Comparison of ENCODE assay signal across 13 cellular contexts in genomic region chr10:8137272-8137680, GRCh38.
DNase-seq lines count a peak whose midpoint lies in the region; ATAC-seq, FAIRE-seq and TF ChIP-seq lines count a peak whose summit lies in the region.
"Had no signal": no experiment of that assay in that cellular context is flagged by ENCODE, and none has a peak within 500 bp of the region (broad histone marks: within the 10 kb centered on the region; RNA-seq: fewer than 3 reads in every experiment).

No MANE protein-coding gene starts in this region.

- DNase-seq in activated CD4-positive, alpha-beta T cell treated with anti-CD3 and anti-CD28 coated beads for 24 hours (ENCODE audit: low read depth in 2 of 2), result peak; percentile 15 to 17
- DNase-seq in activated CD4-positive, alpha-beta T cell treated with anti-CD3 and anti-CD28 coated beads for 1 hour, result no peak
- DNase-seq in activated T-helper 1 cell treated with anti-CD3 and anti-CD28 coated beads, Interleukin-12 subunit alpha, Interleukin-12 subunit beta, Interleukin-2, Interleukin-4 antibody, amounts not matched to agents 30 ng/mL and 10 ng/mL and 1 ng/mL, durations not matched to agents 14 hours and 24 hours and 36 hours (ENCODE audit: low spot score), result peak; percentile 57
- peak in 4 of 10 donors; percentile 1 to 43 (median 26) for DNase-seq in naive thymus-derived CD8-positive, alpha-beta T cell
- no peak for DNase-seq in DMS153 (lab: John Stamatoyannopoulos, UW)
- no peak for DNase-seq in heart left ventricle
- no peak for DNase-seq in GM19239 (ENCODE audit: insufficient read length, low spot score)
- DNase-seq: naive B cell, retina, tibial artery had no signal

- H3K36me3 Mint-ChIP-seq in activated T-helper 1 cell treated with anti-CD3 and anti-CD28 coated beads, Interleukin-12 subunit alpha, Interleukin-12 subunit beta, Interleukin-2, Interleukin-4 antibody, amounts not matched to agents 30 ng/mL and 10 ng/mL and 1 ng/mL, durations not matched to agents 14 hours and 24 hours and 36 hours (ENCODE audit: low read depth), result peaks cover 1% of the 10 kb centered on the region
- peaks cover 0 to 6% (median 0%) of the 10 kb centered on the region in 3 donors for H3K36me3 Mint-ChIP-seq in naive thymus-derived CD8-positive, alpha-beta T cell
- H3K36me3 Mint-ChIP-seq: naive B cell had no signal

- peaks cover 0 to 10% (median 0%) of the 10 kb centered on the region in 9 donors for H3K27me3 ChIP-seq in heart left ventricle

- POLR2A ChIA-PET in naive thymus-derived CD8-positive, alpha-beta T cell (lab: Charles Lee), result interaction anchor here (0.6 to 1.4 kb wide), 2 partner anchors 17 to 81 kb away, joined by 4 read pairs; no protein-coding TSS in a partner anchor

- 84 to 94% (median 91%) methylated on average over 6 of the region's 6 CpGs for WGBS in heart left ventricle, 4 donors

- H3K9me3 ChIP-seq in heart left ventricle, result no peaks in the 10 kb centered on the region
- H3K9me3 ChIP-seq: tibial artery had no signal

- no peak for TF ChIP-seq POLR2A in heart left ventricle (IDR thresholded peaks at IDR 0.05)

- peak overlapping the region; percentile 70 for H3K4me3 Mint-ChIP-seq in activated T-helper 1 cell treated with anti-CD3 and anti-CD28 coated beads, Interleukin-12 subunit alpha, Interleukin-12 subunit beta, Interleukin-2, Interleukin-4 antibody, amounts not matched to agents 30 ng/mL and 10 ng/mL and 1 ng/mL, durations not matched to agents 14 hours and 24 hours and 36 hours
- peak overlapping the region; percentile 75 to 94 (median 89) for H3K4me3 Mint-ChIP-seq in naive thymus-derived CD8-positive, alpha-beta T cell

- H3K4me1 Mint-ChIP-seq in activated T-helper 1 cell treated with anti-CD3 and anti-CD28 coated beads, Interleukin-12 subunit alpha, Interleukin-12 subunit beta, Interleukin-2, Interleukin-4 antibody, amounts not matched to agents 30 ng/mL and 10 ng/mL and 1 ng/mL, durations not matched to agents 14 hours and 24 hours and 36 hours (ENCODE audit: low read depth), result peaks cover 69% of the 10 kb centered on the region
- H3K4me1 Mint-ChIP-seq in naive thymus-derived CD8-positive, alpha-beta T cell, result peaks cover 13 to 40% (median 35%) of the 10 kb centered on the region in 4 donors

- intact Hi-C loops in activated T-helper 1 cell treated with anti-CD3 and anti-CD28 coated beads, Interleukin-12 subunit alpha, Interleukin-12 subunit beta, Interleukin-2, Interleukin-4 antibody, amounts not matched to agents 30 ng/mL and 10 ng/mL and 1 ng/mL, durations not matched to agents 14 hours and 24 hours and 36 hours (cut with micrococcal nuclease), result loop anchor here (1.0 to 10.0 kb wide), 9 partner anchors 46 to 1158 kb away; no protein-coding TSS in a partner anchor
- intact Hi-C loops in heart left ventricle (cut with DNase I), result no loop called here

- H3K27ac Mint-ChIP-seq in activated T-helper 1 cell treated with anti-CD3 and anti-CD28 coated beads, Interleukin-12 subunit alpha, Interleukin-12 subunit beta, Interleukin-2, Interleukin-4 antibody, amounts not matched to agents 30 ng/mL and 10 ng/mL and 1 ng/mL, durations not matched to agents 14 hours and 24 hours and 36 hours, result peak overlapping the region; percentile 83
- peak overlapping the region; percentile 82 to 95 (median 92) for H3K27ac Mint-ChIP-seq in naive thymus-derived CD8-positive, alpha-beta T cell

- ATAC-seq in naive thymus-derived CD8-positive, alpha-beta T cell, result peak; percentile 76 to 81
- ATAC-seq in heart left ventricle (no peak), HG02885 (IDR thresholded peaks at IDR 0.05; ENCODE audit: poor library complexity, unreplicated experiment) (no peak)

- no peaks in the 10 kb centered on the region for H3K36me3 ChIP-seq in heart left ventricle
- H3K36me3 ChIP-seq: tibial artery had no signal

- no peaks in the 10 kb centered on the region for H3K4me1 ChIP-seq in heart left ventricle
- H3K4me1 ChIP-seq: tibial artery had no signal

- H3K27me3 Mint-ChIP-seq in activated T-helper 1 cell treated with anti-CD3 and anti-CD28 coated beads, Interleukin-12 subunit alpha, Interleukin-12 subunit beta, Interleukin-2, Interleukin-4 antibody, amounts not matched to agents 30 ng/mL and 10 ng/mL and 1 ng/mL, durations not matched to agents 14 hours and 24 hours and 36 hours (ENCODE audit: insufficient read depth), result no peaks in the 10 kb centered on the region
- H3K27me3 Mint-ChIP-seq in naive thymus-derived CD8-positive, alpha-beta T cell, result peaks cover 0 to 17% (median 10%) of the 10 kb centered on the region in 5 donors

- TF ChIP-seq CTCF in heart left ventricle (IDR thresholded peaks at IDR 0.05), result no peak

- no peak for FAIRE-seq in GM19239 (lab: Jason Lieb, UNC)
- FAIRE-seq: A204.1 had no signal

- H3K4me3 ChIP-seq in heart left ventricle, result peak overlapping the region in 1 of 12 donors; percentile 25
- H3K4me3 ChIP-seq: tibial artery had no signal

- H3K27ac ChIP-seq in heart left ventricle, result peak overlapping the region in 1 of 12 donors; percentile 37
- H3K27ac ChIP-seq: epithelial cell of prostate, tibial artery had no signal

- H3K9me3 Mint-ChIP-seq in activated T-helper 1 cell treated with anti-CD3 and anti-CD28 coated beads, Interleukin-12 subunit alpha, Interleukin-12 subunit beta, Interleukin-2, Interleukin-4 antibody, amounts not matched to agents 30 ng/mL and 10 ng/mL and 1 ng/mL, durations not matched to agents 14 hours and 24 hours and 36 hours, result no peaks in the 10 kb centered on the region
- H3K9me3 Mint-ChIP-seq in naive thymus-derived CD8-positive, alpha-beta T cell, result no peaks in the 10 kb centered on the region

Comparison
In these comparisons a context has a peak if more than half of its experiments do, and no peak if none do; other contexts are left out.
1. DNase-seq: peak in activated CD4-positive, alpha-beta T cell treated with anti-CD3 and anti-CD28 coated beads for 24 hours (2 of 2) and activated T-helper 1 cell treated with anti-CD3 and anti-CD28 coated beads, Interleukin-12 subunit alpha, Interleukin-12 subunit beta, Interleukin-2, Interleukin-4 antibody, amounts not matched to agents 30 ng/mL and 10 ng/mL and 1 ng/mL, durations not matched to agents 14 hours and 24 hours and 36 hours (single experiment); none in activated CD4-positive, alpha-beta T cell treated with anti-CD3 and anti-CD28 coated beads for 1 hour (single experiment), DMS153 (single experiment), heart left ventricle (0 of 5) and GM19239 (single experiment).
2. ATAC-seq: peak in naive thymus-derived CD8-positive, alpha-beta T cell (2 of 2); none in heart left ventricle (0 of 4) and HG02885 (single experiment).